ENCODE assay signal across 1 cellular context in the genomic region with DNA sequence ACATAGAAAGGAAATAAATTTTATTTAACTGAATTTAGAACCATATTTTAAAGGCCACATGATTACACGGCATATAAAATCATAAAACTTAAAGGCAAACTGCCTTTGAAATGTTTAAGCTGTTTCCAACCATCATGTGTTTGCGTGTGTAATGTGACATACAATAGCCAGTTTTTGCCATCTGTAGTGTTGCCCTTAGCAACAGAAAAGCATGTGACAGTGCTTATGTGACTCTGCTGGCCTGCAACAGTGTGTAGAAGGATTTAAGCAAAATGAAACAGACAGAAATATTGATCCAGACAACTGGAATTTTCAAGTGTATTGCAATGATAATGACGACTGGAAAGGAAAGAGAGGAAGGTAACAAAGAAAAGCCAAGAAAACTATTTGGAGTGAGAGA.
TF ChIP-seq lines count a peak whose summit lies in the region.

No MANE protein-coding gene starts in this region.

TF ChIP-seq in IMR-90, 13 proteins besides CTCF, POLR2A, EP300 and RAD21:
- TF ChIP-seq, protein P1, sequence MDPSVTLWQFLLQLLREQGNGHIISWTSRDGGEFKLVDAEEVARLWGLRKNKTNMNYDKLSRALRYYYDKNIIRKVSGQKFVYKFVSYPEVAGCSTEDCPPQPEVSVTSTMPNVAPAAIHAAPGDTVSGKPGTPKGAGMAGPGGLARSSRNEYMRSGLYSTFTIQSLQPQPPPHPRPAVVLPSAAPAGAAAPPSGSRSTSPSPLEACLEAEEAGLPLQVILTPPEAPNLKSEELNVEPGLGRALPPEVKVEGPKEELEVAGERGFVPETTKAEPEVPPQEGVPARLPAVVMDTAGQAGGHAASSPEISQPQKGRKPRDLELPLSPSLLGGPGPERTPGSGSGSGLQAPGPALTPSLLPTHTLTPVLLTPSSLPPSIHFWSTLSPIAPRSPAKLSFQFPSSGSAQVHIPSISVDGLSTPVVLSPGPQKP (IDR thresholded peaks at IDR 0.05; ENCODE audit: borderline replicate concordance, low read depth, low read length) = no peak
- TF ChIP-seq NFE2L2 (IDR thresholded peaks at IDR 0.05; ENCODE audit: low read depth, low read length) (no peak), MAFK (IDR thresholded peaks at IDR 0.05; ENCODE audit: low read depth, low read length) (no peak), CEBPB (IDR thresholded peaks at IDR 0.05; ENCODE audit: low read depth, low read length) (no peak), MAZ (IDR thresholded peaks at IDR 0.05; ENCODE audit: borderline replicate concordance, low read depth, low read length) (no peak), RCOR1 (IDR thresholded peaks at IDR 0.05; ENCODE audit: insufficient replicate concordance, low read length) (no peak), MXI1 (IDR thresholded peaks at IDR 0.05; ENCODE audit: borderline replicate concordance, low read depth, low read length) (no peak), FOS (IDR thresholded peaks at IDR 0.05; ENCODE audit: low read depth, low read length) (no peak)
